In the genomic region with DNA sequence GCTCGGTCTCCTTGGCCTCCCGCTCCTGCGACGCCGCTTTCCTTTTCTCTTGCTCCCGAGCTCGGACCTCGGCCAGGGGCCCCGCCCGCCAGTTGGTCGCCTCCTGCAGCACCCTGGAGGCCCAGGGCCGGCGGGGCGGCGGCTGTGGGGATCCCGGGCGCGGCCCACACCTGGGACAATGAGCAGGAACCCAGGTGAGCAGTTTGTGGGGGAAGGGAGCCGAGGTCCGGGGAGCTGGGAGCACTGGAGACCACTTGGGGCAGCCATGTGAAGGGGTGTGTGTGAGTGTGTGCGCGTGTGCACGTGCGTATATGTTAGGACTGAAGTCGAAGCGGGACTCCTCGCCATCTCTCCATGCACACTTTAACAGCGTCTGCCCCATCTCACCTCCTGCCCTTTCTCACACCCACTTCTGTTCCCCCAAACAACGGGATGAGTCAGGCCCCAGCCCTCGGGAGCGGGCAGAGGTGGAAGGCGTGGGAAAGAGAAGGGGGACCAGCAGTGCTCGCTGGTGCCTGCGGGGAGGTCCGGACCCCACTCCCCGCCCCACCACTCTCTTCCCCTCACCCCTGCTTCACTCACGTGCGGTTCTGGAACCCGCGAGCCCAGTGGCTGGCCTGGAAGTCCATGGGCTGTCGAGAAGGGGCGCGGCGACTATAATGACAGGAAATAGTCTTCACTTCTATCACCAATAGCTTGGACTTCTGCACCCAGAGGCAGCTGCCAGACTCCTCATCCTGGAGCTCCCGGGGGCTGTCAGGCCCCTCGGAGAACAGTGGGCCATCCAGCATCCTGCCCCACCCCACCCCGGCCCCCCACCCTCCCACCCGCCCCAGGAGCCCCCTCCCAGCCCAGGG, we compare ENCODE assay signal across 1 cellular context.
A peak's percentile ranks its signal among the peaks of the same experiment; 100 is the strongest.
TF ChIP-seq lines count a peak whose summit lies in the region.

No MANE protein-coding gene starts in this region.

TF ChIP-seq in A549, 52 proteins besides CTCF, POLR2A, EP300 and RAD21 (continued from another document):
- TF ChIP-seq, protein P1, sequence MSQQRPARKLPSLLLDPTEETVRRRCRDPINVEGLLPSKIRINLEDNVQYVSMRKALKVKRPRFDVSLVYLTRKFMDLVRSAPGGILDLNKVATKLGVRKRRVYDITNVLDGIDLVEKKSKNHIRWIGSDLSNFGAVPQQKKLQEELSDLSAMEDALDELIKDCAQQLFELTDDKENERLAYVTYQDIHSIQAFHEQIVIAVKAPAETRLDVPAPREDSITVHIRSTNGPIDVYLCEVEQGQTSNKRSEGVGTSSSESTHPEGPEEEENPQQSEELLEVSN (IDR thresholded peaks at IDR 0.05; ENCODE audit: borderline replicate concordance, low read depth): peak; percentile 94
- TF ChIP-seq HOXB13 (CRISPR knock-in tag; IDR thresholded peaks at IDR 0.05; ENCODE audit: low read depth) (no peak), PHF8 (IDR thresholded peaks at IDR 0.05; ENCODE audit: borderline replicate concordance, low read depth) (no peak), CHD2 (IDR thresholded peaks at IDR 0.05; ENCODE audit: low read length, partially characterized antibody) (no peak), ZC3H11A (IDR thresholded peaks at IDR 0.05) (no peak), MAZ (IDR thresholded peaks at IDR 0.05; ENCODE audit: borderline replicate concordance, low read depth, low read length) (no peak), MYC (IDR thresholded peaks at IDR 0.05; ENCODE audit: borderline replicate concordance, low read length) (no peak), BHLHE40 (IDR thresholded peaks at IDR 0.05; ENCODE audit: low read depth, low read length) (peak; percentile 43; the same call in 1 of the 2 replicates), JUN (IDR thresholded peaks at IDR 0.05) (peak in 1 of 2 experiments; percentile 29; a peak in 1 of 5 replicates), ZFP36 (IDR thresholded peaks at IDR 0.05; ENCODE audit: borderline replicate concordance, partially characterized antibody) (no peak), JUNB (IDR thresholded peaks at IDR 0.05) (no peak), TP53 (CRISPR knock-in tag; IDR thresholded peaks at IDR 0.05) (peak; percentile 69; the same call in 1 of the 2 replicates), NR3C1 (IDR thresholded peaks at IDR 0.05) (no peak), FOXS1 (CRISPR knock-in tag; IDR thresholded peaks at IDR 0.05) (no peak), EHMT2 (IDR thresholded peaks at IDR 0.05; ENCODE audit: low read depth) (no peak), RNF2 (IDR thresholded peaks at IDR 0.05; ENCODE audit: borderline replicate concordance, low read depth) (0 out of 2 replicates have a peak, but pooled peaks have one; percentile 35), NPAS2 (CRISPR knock-in tag; IDR thresholded peaks at IDR 0.05; ENCODE audit: borderline replicate concordance) (peak; percentile 48; the same call in 1 of the 2 replicates), HDAC2 (IDR thresholded peaks at IDR 0.05) (no peak), HOXB5 (CRISPR knock-in tag; IDR thresholded peaks at IDR 0.05) (no peak), RARB (CRISPR knock-in tag; IDR thresholded peaks at IDR 0.05) (no peak), ESRRA (IDR thresholded peaks at IDR 0.05; ENCODE audit: borderline replicate concordance, low read length) (no peak), ZNF302 (CRISPR knock-in tag; IDR thresholded peaks at IDR 0.05) (peak; percentile 49; the same call in 1 of the 2 replicates)
- TF ChIP-seq, protein P2, sequence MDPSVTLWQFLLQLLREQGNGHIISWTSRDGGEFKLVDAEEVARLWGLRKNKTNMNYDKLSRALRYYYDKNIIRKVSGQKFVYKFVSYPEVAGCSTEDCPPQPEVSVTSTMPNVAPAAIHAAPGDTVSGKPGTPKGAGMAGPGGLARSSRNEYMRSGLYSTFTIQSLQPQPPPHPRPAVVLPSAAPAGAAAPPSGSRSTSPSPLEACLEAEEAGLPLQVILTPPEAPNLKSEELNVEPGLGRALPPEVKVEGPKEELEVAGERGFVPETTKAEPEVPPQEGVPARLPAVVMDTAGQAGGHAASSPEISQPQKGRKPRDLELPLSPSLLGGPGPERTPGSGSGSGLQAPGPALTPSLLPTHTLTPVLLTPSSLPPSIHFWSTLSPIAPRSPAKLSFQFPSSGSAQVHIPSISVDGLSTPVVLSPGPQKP (IDR thresholded peaks at IDR 0.05; ENCODE audit: low read depth, low read length): no peak
- TF ChIP-seq, protein P3, sequence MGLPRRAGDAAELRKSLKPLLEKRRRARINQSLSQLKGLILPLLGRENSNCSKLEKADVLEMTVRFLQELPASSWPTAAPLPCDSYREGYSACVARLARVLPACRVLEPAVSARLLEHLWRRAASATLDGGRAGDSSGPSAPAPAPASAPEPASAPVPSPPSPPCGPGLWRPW (IDR thresholded peaks at IDR 0.05): no peak
- TF ChIP-seq, protein P4, sequence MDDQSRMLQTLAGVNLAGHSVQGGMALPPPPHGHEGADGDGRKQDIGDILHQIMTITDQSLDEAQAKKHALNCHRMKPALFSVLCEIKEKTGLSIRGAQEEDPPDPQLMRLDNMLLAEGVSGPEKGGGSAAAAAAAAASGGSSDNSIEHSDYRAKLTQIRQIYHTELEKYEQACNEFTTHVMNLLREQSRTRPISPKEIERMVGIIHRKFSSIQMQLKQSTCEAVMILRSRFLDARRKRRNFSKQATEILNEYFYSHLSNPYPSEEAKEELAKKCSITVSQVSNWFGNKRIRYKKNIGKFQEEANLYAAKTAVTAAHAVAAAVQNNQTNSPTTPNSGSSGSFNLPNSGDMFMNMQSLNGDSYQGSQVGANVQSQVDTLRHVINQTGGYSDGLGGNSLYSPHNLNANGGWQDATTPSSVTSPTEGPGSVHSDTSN (IDR thresholded peaks at IDR 0.05): no peak
- TF ChIP-seq, protein P5, sequence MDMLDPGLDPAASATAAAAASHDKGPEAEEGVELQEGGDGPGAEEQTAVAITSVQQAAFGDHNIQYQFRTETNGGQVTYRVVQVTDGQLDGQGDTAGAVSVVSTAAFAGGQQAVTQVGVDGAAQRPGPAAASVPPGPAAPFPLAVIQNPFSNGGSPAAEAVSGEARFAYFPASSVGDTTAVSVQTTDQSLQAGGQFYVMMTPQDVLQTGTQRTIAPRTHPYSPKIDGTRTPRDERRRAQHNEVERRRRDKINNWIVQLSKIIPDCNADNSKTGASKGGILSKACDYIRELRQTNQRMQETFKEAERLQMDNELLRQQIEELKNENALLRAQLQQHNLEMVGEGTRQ (IDR thresholded peaks at IDR 0.05): no peak
- TF ChIP-seq, protein P6, sequence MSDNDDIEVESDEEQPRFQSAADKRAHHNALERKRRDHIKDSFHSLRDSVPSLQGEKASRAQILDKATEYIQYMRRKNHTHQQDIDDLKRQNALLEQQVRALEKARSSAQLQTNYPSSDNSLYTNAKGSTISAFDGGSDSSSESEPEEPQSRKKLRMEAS (IDR thresholded peaks at IDR 0.05): peak; percentile 98
